In genomic region chr3:138381413-138381901, GRCh38 we compare ENCODE assay signal across 10 cellular contexts. TPM values are rescaled to one million over a fixed set of nuclear protein-coding genes. Genes with fewer than 3 reads are reported as not detected.
DNase-seq lines count a peak whose midpoint lies in the region; ATAC-seq and TF ChIP-seq lines count a peak whose summit lies in the region.
"Had no signal": no experiment of that assay in that cellular context is flagged by ENCODE, and none has a peak within 500 bp of the region (broad histone marks: within the 10 kb centered on the region; RNA-seq: fewer than 3 reads in every experiment).

No MANE protein-coding gene starts in this region.

- TF ChIP-seq CTCF in gastroesophageal sphincter (IDR thresholded peaks at IDR 0.05) = no peak
- TF ChIP-seq CTCF in neural progenitor cell (IDR thresholded peaks at IDR 0.05) = no peak
- TF ChIP-seq CTCF in upper lobe of left lung (IDR thresholded peaks at IDR 0.05) = no peak

- H3K4me2 ChIP-seq in neural progenitor cell = no peak overlapping the region

- H3K9me3 ChIP-seq in gastroesophageal sphincter (no peaks in the 10 kb centered on the region), neural progenitor cell (ENCODE audit: low read depth) (no peaks in the 10 kb centered on the region), upper lobe of left lung (no peaks in the 10 kb centered on the region)
- H3K9me3 ChIP-seq: neutrophil had no signal

- no peak overlapping the region for H3K4me3 Mint-ChIP-seq in neural progenitor cell
- H3K4me3 Mint-ChIP-seq in T-helper 2 cell treated with Interferon-gamma antibody and Interleukin-4, amounts not matched to agents 5 μg/mL and 100 μg/mL, for 36 hours = no peak overlapping the region

- peaks cover 3% of the 10 kb centered on the region for H3K9me3 Mint-ChIP-seq in neural progenitor cell
- no peaks in the 10 kb centered on the region for H3K9me3 Mint-ChIP-seq in T-helper 2 cell treated with Interferon-gamma antibody and Interleukin-4, amounts not matched to agents 5 μg/mL and 100 μg/mL, for 36 hours

- ATAC-seq in gastroesophageal sphincter = peak; percentile 47
- ATAC-seq in upper lobe of left lung (ENCODE audit: low FRiP score in 2 of 2) = peak; percentile 21 to 28
- no peak for ATAC-seq in HG02623 (IDR thresholded peaks at IDR 0.05; ENCODE audit: unreplicated experiment)

- peaks cover 19% of the 10 kb centered on the region for H3K4me1 Mint-ChIP-seq in neural progenitor cell
- H3K4me1 Mint-ChIP-seq in T-helper 2 cell treated with Interferon-gamma antibody and Interleukin-4, amounts not matched to agents 5 μg/mL and 100 μg/mL, for 36 hours (ENCODE audit: low read depth) = no peaks in the 10 kb centered on the region

- 52% methylated on average over 2 of the region's 5 CpGs; no CpG with 5 or more reads in 1 of the 2 donors for WGBS in gastroesophageal sphincter (ENCODE audit: low coverage in 1 of 2), 2 donors
- 57 to 58% methylated on average over 3 to 5 of the region's 5 CpGs for WGBS in upper lobe of left lung, 2 donors

- intact Hi-C loops in posterior vena cava (cut with DNase I) = no loop called here

- TF ChIP-seq POLR2A in gastroesophageal sphincter (IDR thresholded peaks at IDR 0.05) (no peak), upper lobe of left lung (IDR thresholded peaks at IDR 0.05) (no peak)

- peaks cover 1% of the 10 kb centered on the region for H3K27me3 Mint-ChIP-seq in neural progenitor cell (ENCODE audit: insufficient read depth, low read depth)
- H3K27me3 Mint-ChIP-seq in T-helper 2 cell treated with Interferon-gamma antibody and Interleukin-4, amounts not matched to agents 5 μg/mL and 100 μg/mL, for 36 hours (ENCODE audit: low read depth) = peaks cover 8% of the 10 kb centered on the region

- no peak overlapping the region for H2AFZ ChIP-seq in neural progenitor cell (replicated peaks)

- H4K20me1 ChIP-seq in neural progenitor cell (ENCODE audit: low read depth) = no peaks in the 10 kb centered on the region

- H3K4me1 ChIP-seq in gastroesophageal sphincter (peaks cover 16 to 39% (median 19%) of the 10 kb centered on the region in 3 donors), neural progenitor cell (no peaks in the 10 kb centered on the region), upper lobe of left lung (peaks cover 16 to 20% (median 19%) of the 10 kb centered on the region in 4 donors)

- H3K4me3 ChIP-seq in gastroesophageal sphincter = no peak overlapping the region
- H3K4me3 ChIP-seq in neural progenitor cell = no peak overlapping the region
- no peak overlapping the region for H3K4me3 ChIP-seq in upper lobe of left lung

- H3K79me2 ChIP-seq in neural progenitor cell (ENCODE audit: low read depth) = no peaks in the 10 kb centered on the region

- no peak overlapping the region for H3K9ac ChIP-seq in neural progenitor cell

- H3K36me3 Mint-ChIP-seq in neural progenitor cell = peaks cover 9% of the 10 kb centered on the region
- no peaks in the 10 kb centered on the region for H3K36me3 Mint-ChIP-seq in T-helper 2 cell treated with Interferon-gamma antibody and Interleukin-4, amounts not matched to agents 5 μg/mL and 100 μg/mL, for 36 hours (ENCODE audit: low read depth)

- no peak for TF ChIP-seq EP300 in gastroesophageal sphincter (IDR thresholded peaks at IDR 0.05)
- no peak for TF ChIP-seq EP300 in upper lobe of left lung (IDR thresholded peaks at IDR 0.05)

- H3K27ac ChIP-seq in gastroesophageal sphincter = peak overlapping the region; percentile 78 to 86 (median 82)
- H3K27ac ChIP-seq in neural progenitor cell = no peak overlapping the region
- H3K27ac ChIP-seq in upper lobe of left lung = peak overlapping the region; percentile 60 to 69 (median 64)
- H3K27ac ChIP-seq: neutrophil had no signal

- DNase-seq in anterior cingulate cortex (lab: John Stamatoyannopoulos, UW) = peak in 54 of 58 donors; percentile 16 to 91 (median 72)
- DNase-seq in neural progenitor cell (ENCODE audit: low spot score) = no peak
- DNase-seq in upper lobe of left lung = peak in 1 of 2 donors; percentile 39
- DNase-seq in posterior vena cava (ENCODE audit: low spot score) = no peak
- DNase-seq in T-helper 2 cell treated with Interferon-gamma antibody and Interleukin-4, amounts not matched to agents 5 μg/mL and 100 μg/mL, for 36 hours (ENCODE audit: low spot score) = no peak
- no peak for DNase-seq in activated T-cell treated with anti-CD3 and anti-CD28 coated beads for 4 hours
- DNase-seq: NCI-H2081 treated with DMSO at 0.1 percent for 48 hours had no signal

- H3F3A ChIP-seq in neural progenitor cell (ENCODE audit: low read depth) = no peaks in the 10 kb centered on the region

- peak overlapping the region; percentile 98 for H3K27ac Mint-ChIP-seq in neural progenitor cell
- H3K27ac Mint-ChIP-seq in T-helper 2 cell treated with Interferon-gamma antibody and Interleukin-4, amounts not matched to agents 5 μg/mL and 100 μg/mL, for 36 hours = no peak overlapping the region

- H3K27me3 ChIP-seq in gastroesophageal sphincter (no peaks in the 10 kb centered on the region), neural progenitor cell (no peaks in the 10 kb centered on the region), upper lobe of left lung (no peaks in the 10 kb centered on the region)
- H3K27me3 ChIP-seq: neutrophil had no signal

- peaks cover 0 to 20% of the 10 kb centered on the region in 2 donors for H3K36me3 ChIP-seq in gastroesophageal sphincter
- H3K36me3 ChIP-seq in neural progenitor cell = no peaks in the 10 kb centered on the region
- H3K36me3 ChIP-seq in upper lobe of left lung = no peaks in the 10 kb centered on the region
- H3K36me3 ChIP-seq: neutrophil had no signal

RNA-seq across cellular contexts. Expression of gene MRAS, which starts 33.1 kb away (rescaled TPM):
- 10 to 100 TPM; 31.8 to 58.1 (median 51.8) TPM for total RNA-seq in gastroesophageal sphincter
- 11.2 and 17.2 TPM in 2 replicates for total RNA-seq in neural progenitor cell (ENCODE audit: low replicate concordance)
- 10 to 100 TPM; 15.7 to 56.0 (median 34.8) TPM for total RNA-seq in upper lobe of left lung
- 100 to 1,000 TPM in 1 of 2 donors, 10 to 100 TPM in 1; 81.5 to 102 TPM for total RNA-seq in posterior vena cava

RNA-seq across cellular contexts. Expression of gene NME9, which starts 51.8 kb away (rescaled TPM):
- total RNA-seq in gastroesophageal sphincter (under 1 TPM in 2 of 4 donors, not detected in 2; 0.47 to 0.54 TPM), neural progenitor cell (ENCODE audit: low replicate concordance) (1.1 and 2.2 TPM in 2 replicates), upper lobe of left lung (10 to 100 TPM in 1 of 6 donors, 1 to 10 TPM in 4, under 1 TPM in 1; 0.46 to 16.5 (median 3.3) TPM), posterior vena cava (not detected)

RNA-seq across cellular contexts. Expression of gene ESYT3, which starts 53.0 kb away (rescaled TPM):
- total RNA-seq in gastroesophageal sphincter = 1 to 10 TPM in 3 of 4 donors, under 1 TPM in 1; 0.93 to 1.9 (median 1.4) TPM
- 0.59 and 1.4 TPM in 2 replicates for total RNA-seq in neural progenitor cell (ENCODE audit: low replicate concordance)
- total RNA-seq in upper lobe of left lung = 10 to 100 TPM; 45.9 to 93.3 (median 54.6) TPM
- under 1 TPM; 0.37 to 0.43 TPM for total RNA-seq in posterior vena cava

Comparison
In these comparisons a context has a peak if more than half of its experiments do, and no peak if none do; other contexts are left out.
1. DNase-seq: peak in anterior cingulate cortex (54 of 58); none in neural progenitor cell (single experiment), posterior vena cava (single experiment), T-helper 2 cell treated with Interferon-gamma antibody and Interleukin-4, amounts not matched to agents 5 μg/mL and 100 μg/mL, for 36 hours (single experiment) and activated T-cell treated with anti-CD3 and anti-CD28 coated beads for 4 hours (single experiment).
2. RNA of gene ESYT3, which starts 53.0 kb away (total RNA-seq): 45.9 to 93.3 TPM in upper lobe of left lung; 0.93 to 1.9 TPM in gastroesophageal sphincter, 0.59 to 1.4 TPM in neural progenitor cell and 0.37 to 0.43 TPM in posterior vena cava; every median in the first group is over 10 times any median in the second.